In the genomic region with DNA sequence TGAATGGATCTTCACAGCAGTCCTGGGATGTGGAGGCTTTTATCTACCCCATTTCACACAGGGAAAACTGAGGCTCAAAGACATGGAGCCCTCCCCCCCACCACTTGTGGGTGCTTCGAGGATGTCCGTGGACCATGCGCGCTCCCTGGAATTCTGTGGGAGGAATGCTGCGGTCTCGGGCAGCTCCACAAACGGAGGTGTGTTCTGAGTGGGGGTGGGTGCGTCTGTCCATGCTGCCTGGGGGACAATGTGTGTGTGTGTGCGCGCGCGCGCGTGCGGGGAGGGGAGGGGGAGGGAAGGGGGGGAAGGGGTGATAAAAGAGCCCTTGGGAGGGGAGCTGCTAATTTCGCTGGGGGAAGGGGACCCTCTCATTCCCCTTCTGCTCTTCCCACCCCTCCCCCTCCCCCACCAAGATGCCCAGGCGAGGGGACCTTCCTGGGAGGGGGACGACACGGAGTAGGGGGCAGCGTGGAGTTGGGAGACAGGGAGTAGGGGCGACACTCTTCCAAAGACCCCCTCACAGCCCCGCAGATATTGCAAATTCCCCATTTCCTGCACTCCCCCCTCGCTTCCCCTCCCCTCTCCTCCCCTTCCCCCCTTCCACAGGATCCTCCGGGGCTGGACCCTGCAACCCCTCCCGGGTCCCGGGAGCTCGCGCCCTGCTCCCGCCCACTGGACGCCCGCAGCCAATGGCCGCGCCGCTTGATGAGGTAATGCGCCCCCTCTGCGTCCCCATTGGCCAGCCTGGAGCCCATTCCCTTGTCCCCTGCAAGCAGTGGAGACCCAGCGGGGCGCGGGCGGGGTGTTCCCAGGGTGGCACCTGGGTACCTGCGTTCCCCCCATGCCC, we compare ENCODE assay signal across 9 cellular contexts. TPM values are rescaled to one million over a fixed set of nuclear protein-coding genes. Genes with fewer than 3 reads are reported as not detected.
DNase-seq lines count a peak whose midpoint lies in the region; ATAC-seq and TF ChIP-seq lines count a peak whose summit lies in the region.
"Had no signal": no experiment of that assay in that cellular context is flagged by ENCODE, and none has a peak within 500 bp of the region (broad histone marks: within the 10 kb centered on the region; RNA-seq: fewer than 3 reads in every experiment).

No MANE protein-coding gene starts in this region.

- no peak overlapping the region for H4K8ac ChIP-seq in mesendoderm (ENCODE audit: low read depth, low read length)

- H3K36me3 ChIP-seq in mesendoderm (ENCODE audit: control insufficient read depth, insufficient read depth, low read length): no peaks in the 10 kb centered on the region
- H3K36me3 ChIP-seq in ascending aorta: no peaks in the 10 kb centered on the region

- no peak overlapping the region for H2AK5ac ChIP-seq in mesendoderm (ENCODE audit: low read length)

- H3K27ac ChIP-seq in mesendoderm (ENCODE audit: low read depth, low read length) (no peak overlapping the region), foreskin keratinocyte (no peak overlapping the region), ascending aorta (no peak overlapping the region)

- H3K4me3 ChIP-seq in mesendoderm (ENCODE audit: low read length): peak overlapping the region; percentile 33
- no peak overlapping the region for H3K4me3 ChIP-seq in ascending aorta

- H2BK15ac ChIP-seq in mesendoderm (replicated peaks; ENCODE audit: low read depth): no peak overlapping the region

- no peak overlapping the region for H2BK5ac ChIP-seq in mesendoderm (ENCODE audit: low read length)

- H3K4me1 ChIP-seq in mesendoderm (ENCODE audit: control insufficient read depth, low read depth, low read length) (no peaks in the 10 kb centered on the region), foreskin keratinocyte (peaks cover 3% of the 10 kb centered on the region), ascending aorta (no peaks in the 10 kb centered on the region)

- H3K4ac ChIP-seq in mesendoderm (ENCODE audit: low read depth, low read length): no peak overlapping the region

- WGBS in mesendoderm (ENCODE audit: extremely low coverage, insufficient coverage, low lambda C conversion rate): no CpG with 5 or more reads among the region's 41 CpGs

- ATAC-seq in GM21390 (IDR thresholded peaks at IDR 0.05; ENCODE audit: unreplicated experiment): no peak
- no peak for ATAC-seq in foreskin keratinocyte

- intact Hi-C loops in ascending aorta (cut with DNase I): no loop called here

- H3K9ac ChIP-seq in mesendoderm (ENCODE audit: low read length): peak overlapping the region; percentile 38

- no peak overlapping the region for H4K5ac ChIP-seq in mesendoderm (ENCODE audit: low read length)

- H3K23ac ChIP-seq in mesendoderm (ENCODE audit: low read length): no peak overlapping the region

- H3K18ac ChIP-seq in mesendoderm (ENCODE audit: low read length): peak overlapping the region; percentile 43

- H3K27me3 ChIP-seq in mesendoderm (ENCODE audit: insufficient read depth, low read length, poor library complexity): no peaks in the 10 kb centered on the region
- peaks cover 9% of the 10 kb centered on the region for H3K27me3 ChIP-seq in foreskin keratinocyte
- peaks cover 9% of the 10 kb centered on the region for H3K27me3 ChIP-seq in ascending aorta

- peak overlapping the region; percentile 58 for H3K4me2 ChIP-seq in mesendoderm (ENCODE audit: low read length)

- no peak overlapping the region for H2BK120ac ChIP-seq in mesendoderm (ENCODE audit: low read depth, low read length)

- TF ChIP-seq CTCF in foreskin keratinocyte (conservative IDR thresholded peaks at IDR 0.05) (no peak), ascending aorta (IDR thresholded peaks at IDR 0.05) (no peak)

- H3K79me2 ChIP-seq in mesendoderm (ENCODE audit: control insufficient read depth, insufficient read depth, low read length): no peaks in the 10 kb centered on the region

- peak overlapping the region; percentile 71 for H3K56ac ChIP-seq in mesendoderm (ENCODE audit: low read length)

- DNase-seq in D341Med (ENCODE audit: low spot score) (peak; percentile 100), LHCN-M2 (ENCODE audit: low read depth) (peak; percentile 9), astrocyte of the hippocampus (ENCODE audit: low read depth, low spot score) (peak; percentile 95), mesendoderm (peak; percentile 90), GM19238 (ENCODE audit: insufficient read length, low spot score) (no peak), foreskin keratinocyte (no peak), ascending aorta (ENCODE audit: low spot score in 2 of 2) (no peak)
- DNase-seq: MV-4-11 had no signal

- no peaks in the 10 kb centered on the region for H3K9me3 ChIP-seq in ascending aorta

- no peaks in the 10 kb centered on the region for H3K79me1 ChIP-seq in mesendoderm (ENCODE audit: low read length)

RNA-seq across cellular contexts. Expression of a gene that starts 18.9 kb away (rescaled TPM):
- total RNA-seq in LHCN-M2 (2014; rRNA removed) (not detected in 2 replicates), foreskin keratinocyte (not detected in 2 replicates), ascending aorta (not detected)
- not detected for polyA plus RNA-seq in LHCN-M2 (2012)
- polyA plus RNA-seq in mesendoderm (2013, experiment 1 of 2): not detected
- not detected for polyA plus RNA-seq in mesendoderm (2013, experiment 2 of 2)
- polyA plus RNA-seq in foreskin keratinocyte: not detected in 2 replicates

Comparison
In these comparisons a context has a peak if more than half of its experiments do, and no peak if none do; other contexts are left out.
1. DNase-seq: peak in D341Med (single experiment), LHCN-M2 (single experiment), astrocyte of the hippocampus (single experiment) and mesendoderm (single experiment); none in GM19238 (single experiment), foreskin keratinocyte (0 of 2) and ascending aorta (0 of 2).